Comparison of ENCODE assay signal across 1 cellular context in genomic region chr18:45086777-45087176, GRCh38.
TF ChIP-seq lines count a peak whose summit lies in the region.

No MANE protein-coding gene starts in this region.

TF ChIP-seq in GM23338, 12 proteins besides CTCF, POLR2A, EP300 and RAD21 (continued from another document):
- TF ChIP-seq ZNF462 (CRISPR knock-in tag; IDR thresholded peaks at IDR 0.05): no peak
